8 cellular contexts compared by ENCODE assay signal in the genomic region with DNA sequence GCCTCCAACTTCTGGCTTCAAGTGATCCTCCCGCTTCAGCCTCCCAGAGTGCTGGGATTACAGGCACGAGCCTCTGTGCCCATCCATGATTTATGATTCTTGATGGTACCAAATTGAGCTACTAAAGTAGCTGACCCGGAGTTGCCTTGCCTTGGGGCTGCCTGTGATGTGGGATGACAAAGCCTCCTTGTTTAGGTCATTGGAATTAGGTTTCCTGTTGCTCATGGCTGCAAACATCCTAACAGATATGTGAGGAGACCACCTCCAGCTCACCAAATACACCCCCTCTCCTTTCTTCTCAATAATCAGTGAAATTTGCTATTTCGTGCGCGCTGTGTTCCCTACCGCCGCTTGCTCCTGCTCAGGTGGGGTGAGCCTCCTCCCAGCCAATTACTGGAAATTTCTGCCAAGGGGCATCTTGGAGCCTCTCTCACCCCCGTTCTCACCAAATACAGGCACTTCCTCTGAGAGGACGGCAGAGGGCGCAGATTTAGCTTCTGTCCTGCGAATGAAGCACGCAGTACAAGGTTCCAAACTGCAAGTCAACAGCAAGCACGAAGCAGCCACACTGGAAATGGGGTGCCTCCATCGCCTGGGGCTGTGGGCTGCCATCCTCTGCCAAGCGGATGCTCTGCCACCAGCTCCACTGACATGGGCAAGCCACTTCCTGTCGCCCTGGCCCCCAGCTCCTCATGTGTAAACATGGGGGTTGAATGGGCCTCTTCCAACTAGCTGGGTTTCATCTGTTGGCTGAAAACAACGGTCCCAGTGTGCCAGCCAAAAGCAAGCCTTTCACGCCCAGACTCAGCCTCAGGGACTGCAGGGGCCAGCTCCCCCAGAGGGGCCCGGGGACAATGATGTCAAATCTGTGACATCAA.
DNase-seq lines count a peak whose midpoint lies in the region; ATAC-seq and TF ChIP-seq lines count a peak whose summit lies in the region.

No MANE protein-coding gene starts in this region.

- H3K4me1 Mint-ChIP-seq in endothelial cell (ENCODE audit: unreplicated experiment) (peaks cover 12% of the 10 kb centered on the region), mesothelial cell of epicardium (peaks cover 17% of the 10 kb centered on the region)

- ATAC-seq in HG02642 (IDR thresholded peaks at IDR 0.05; ENCODE audit: poor library complexity, unreplicated experiment) (peak; percentile 64), HG02610 (IDR thresholded peaks at IDR 0.05; ENCODE audit: unreplicated experiment) (no peak)

- H3K4me3 Mint-ChIP-seq in endothelial cell (ENCODE audit: unreplicated experiment) (no peak overlapping the region), mesothelial cell of epicardium (no peak overlapping the region)

- in situ Hi-C loops in Caki2 (cut with HindIII; ENCODE audit: low pct_unique_long_range_greater_than_20kb, low sequenced_read_pairs) = no loop called here

- H3K27ac Mint-ChIP-seq in endothelial cell (ENCODE audit: unreplicated experiment) (no peak overlapping the region), mesothelial cell of epicardium (no peak overlapping the region)

- TF ChIP-seq CTCF in endothelial cell (IDR thresholded peaks at IDR 0.05; ENCODE audit: unreplicated experiment) (peak; percentile 71), mesothelial cell of epicardium (IDR thresholded peaks at IDR 0.05; ENCODE audit: unreplicated experiment) (peak; percentile 76)

- DNase-seq in Caki2 (ENCODE audit: low read depth) (peak; percentile 64), NOMO-1 treated with dmso at 0.1 percent for 144 hours (lab: John Stamatoyannopoulos, UW; ENCODE audit: unreplicated experiment) (peak; percentile 58), endothelial cell (ENCODE audit: low spot score) (peak; percentile 66), mesothelial cell of epicardium (ENCODE audit: low spot score in 2 of 2, unreplicated experiment in 2 of 2) (peak; percentile 39 to 67)
- peak; percentile 63 for DNase-seq in activated CD8-positive, alpha-beta memory T cell treated with anti-CD3 and anti-CD28 coated beads, Interleukin-2, amount 50 U/mL, for 4 hours
- DNase-seq in stimulated activated CD8-positive, alpha-beta memory T cell treated with anti-CD3 and anti-CD28 coated beads, Interleukin-4, amount 100 ng/mL, for 1 hour (ENCODE audit: low read depth in 2 of 2, low spot score in 1 of 2) = peak; percentile 30 to 58

- H3K27me3 Mint-ChIP-seq in endothelial cell (ENCODE audit: unreplicated experiment) (no peaks in the 10 kb centered on the region), mesothelial cell of epicardium (ENCODE audit: low read depth) (peaks cover 17% of the 10 kb centered on the region)

- H3K9me3 Mint-ChIP-seq in endothelial cell (ENCODE audit: unreplicated experiment) = no peaks in the 10 kb centered on the region
- H3K9me3 Mint-ChIP-seq in mesothelial cell of epicardium = no peaks in the 10 kb centered on the region

- H3K36me3 Mint-ChIP-seq in endothelial cell (ENCODE audit: low read depth, unreplicated experiment) (no peaks in the 10 kb centered on the region), mesothelial cell of epicardium (no peaks in the 10 kb centered on the region)
